ENCODE assay signal across 23 cellular contexts in genomic region chr1:36824390-36824861, GRCh38.
DNase-seq lines count a peak whose midpoint lies in the region; ATAC-seq and TF ChIP-seq lines count a peak whose summit lies in the region.
"Had no signal": no experiment of that assay in that cellular context is flagged by ENCODE, and none has a peak within 500 bp of the region (broad histone marks: within the 10 kb centered on the region; RNA-seq: fewer than 3 reads in every experiment).

No MANE protein-coding gene starts in this region.

- H3K27me3 ChIP-seq in HL-60 (ENCODE audit: insufficient read depth, poor library complexity, severe bottlenecking) (no peaks in the 10 kb centered on the region), iPS-20b (ENCODE audit: insufficient read depth, low read length) (no peaks in the 10 kb centered on the region), osteoblast (ENCODE audit: insufficient read depth, low read length) (no peaks in the 10 kb centered on the region)
- H3K27me3 ChIP-seq: MG63 had no signal

- H3K27ac ChIP-seq in HL-60 (replicated peaks), result peak overlapping the region; percentile 71
- H3K27ac ChIP-seq in iPS-20b (ENCODE audit: low read length), result peak overlapping the region; percentile 71
- H3K27ac ChIP-seq in osteoblast (ENCODE audit: low read depth, low read length), result no peak overlapping the region
- H3K27ac ChIP-seq: thoracic aorta had no signal

- H2AFZ ChIP-seq in osteoblast (ENCODE audit: low read length), result no peak overlapping the region

- peaks cover 4% of the 10 kb centered on the region; the same call in 1 of the 2 replicates for H3K27me3 Mint-ChIP-seq in WTC11 (ENCODE audit: low read depth)
- H3K27me3 Mint-ChIP-seq in activated CD4-positive, alpha-beta T cell treated with anti-CD3 and anti-CD28 coated beads for 36 hours, result peaks cover 4% of the 10 kb centered on the region

- no peak overlapping the region for H3K4me2 ChIP-seq in osteoblast (ENCODE audit: insufficient read depth, low read length)

- H3K36me3 Mint-ChIP-seq in WTC11, result no peaks in the 10 kb centered on the region
- H3K36me3 Mint-ChIP-seq in activated CD4-positive, alpha-beta T cell treated with anti-CD3 and anti-CD28 coated beads for 36 hours (ENCODE audit: low read depth), result no peaks in the 10 kb centered on the region
- H3K36me3 Mint-ChIP-seq: activated naive CD4-positive, alpha-beta T cell treated with anti-CD3 and anti-CD28 coated beads, Interleukin-2, amount 50 U/mL, for 72 hours had no signal

- peaks cover 12% of the 10 kb centered on the region; the same call in 1 of the 2 replicates for H3K4me1 ChIP-seq in iPS-20b (ENCODE audit: insufficient read depth, low read length)
- H3K4me1 ChIP-seq in osteoblast (ENCODE audit: insufficient read depth, low read length), result no peaks in the 10 kb centered on the region

- H3K4me3 ChIP-seq in HL-60 (replicated peaks; ENCODE audit: insufficient read depth, low read length), result no peak overlapping the region
- H3K4me3 ChIP-seq in iPS-20b (ENCODE audit: low read length), result peak overlapping the region; percentile 36; the same call in 1 of the 2 replicates
- no peak overlapping the region for H3K4me3 ChIP-seq in osteoblast (ENCODE audit: insufficient read depth, low read length)
- H3K4me3 ChIP-seq: dorsolateral prefrontal cortex, MG63, thoracic aorta had no signal

- CTCF ChIA-PET in WTC11 (lab: Charles Lee), result interaction anchor here (1.6 to 2.7 kb wide), 2 partner anchors 40 to 353 kb away, joined by 4 to 14 read pairs; no protein-coding TSS in a partner anchor
- CTCF ChIA-PET in activated CD4-positive, alpha-beta T cell treated with anti-CD3 and anti-CD28 coated beads for 36 hours (lab: Charles Lee), result no interaction called here

- POLR2A ChIA-PET in WTC11 (lab: Charles Lee), result interaction anchor here (0.9 kb wide), 1 partner anchor 12 kb away, joined by 3 read pairs; no protein-coding TSS in a partner anchor
- POLR2A ChIA-PET in activated CD4-positive, alpha-beta T cell treated with anti-CD3 and anti-CD28 coated beads for 36 hours (lab: Charles Lee), result no interaction called here

- H3K27ac Mint-ChIP-seq in WTC11, result peak overlapping the region; percentile 83
- no peak overlapping the region for H3K27ac Mint-ChIP-seq in activated CD4-positive, alpha-beta T cell treated with anti-CD3 and anti-CD28 coated beads for 36 hours
- H3K27ac Mint-ChIP-seq: activated CD4-positive, alpha-beta memory T cell treated with anti-CD3 and anti-CD28 coated beads, Interleukin-2, amount 10 ng/mL, durations not matched to agents 7 days and 5 days; activated naive CD4-positive, alpha-beta T cell treated with anti-CD3 and anti-CD28 coated beads, Interleukin-2, amount 50 U/mL, for 72 hours; B cell; HFFc6 had no signal

- H4K20me1 ChIP-seq in osteoblast (ENCODE audit: insufficient read depth, low read length), result no peaks in the 10 kb centered on the region

- H3K79me2 ChIP-seq in osteoblast (ENCODE audit: insufficient read depth, low read length), result no peaks in the 10 kb centered on the region

- H3K36me3 ChIP-seq in iPS-20b (ENCODE audit: insufficient read depth, low read depth, low read length) (no peaks in the 10 kb centered on the region), osteoblast (ENCODE audit: insufficient read depth, low read length) (no peaks in the 10 kb centered on the region)
- H3K36me3 ChIP-seq: MG63, thoracic aorta had no signal

- peak; percentile 77 for ATAC-seq in WTC11
- ATAC-seq in activated CD4-positive, alpha-beta T cell treated with anti-CD3 and anti-CD28 coated beads for 36 hours, result no peak
- ATAC-seq: activated naive CD4-positive, alpha-beta T cell treated with anti-CD3 and anti-CD28 coated beads, Interleukin-2, amount 50 U/mL, for 72 hours; activated T-cell treated with anti-CD3 and anti-CD28 coated beads, Interleukin-2, amount 50 U/mL, for 4 hours; esophagus mucosa had no signal

- intact Hi-C loops in activated CD4-positive, alpha-beta T cell treated with anti-CD3 and anti-CD28 coated beads for 36 hours (cut with DNase I, micrococcal nuclease), result no loop called here

- DNase-seq in HL-60 (ENCODE audit: low read depth in 1 of 2, low spot score in 1 of 2), result peak in 1 of 2 experiments; percentile 73
- DNase-seq in WTC11 (ENCODE audit: low spot score), result peak; percentile 32
- DNase-seq in osteoblast (ENCODE audit: insufficient read length, low spot score, missing footprints), result peak; percentile 29
- no peak for DNase-seq in activated CD4-positive, alpha-beta T cell treated with anti-CD3 and anti-CD28 coated beads for 36 hours
- DNase-seq in NCI-H146 treated with DMSO at 0.1 percent for 48 hours (lab: John Stamatoyannopoulos, UW; ENCODE audit: unreplicated experiment), result no peak
- no peak for DNase-seq in NCI-H1436 treated with DMSO at 0.1 percent for 48 hours (lab: John Stamatoyannopoulos, UW)
- DNase-seq: activated CD4-positive, alpha-beta memory T cell treated with anti-CD3 and anti-CD28 coated beads, Interleukin-2, amount 10 ng/mL, durations not matched to agents 7 days and 5 days; activated T-cell treated with anti-CD3 and anti-CD28 coated beads, Interleukin-2, amount 50 U/mL, for 4 hours; GDM1; HFFc6; mesenchymal stem cell; MG63; NCI-H2029 treated with DMSO at 0.1 percent for 48 hours; NCI-H526; SHP77 treated with DMSO at 0.1 percent for 48 hours; stimulated activated CD4-positive, alpha-beta T cell treated with anti-CD3 and anti-CD28 coated beads, Interleukin-12 subunit alpha, Interleukin-12 subunit beta, amount 100 ng/mL, for 4 hours; T-helper 1 cell had no signal

- H3K4me3 Mint-ChIP-seq in WTC11, result peak overlapping the region; percentile 24; the same call in 1 of the 2 replicates
- H3K4me3 Mint-ChIP-seq in activated CD4-positive, alpha-beta T cell treated with anti-CD3 and anti-CD28 coated beads for 36 hours, result no peak overlapping the region
- H3K4me3 Mint-ChIP-seq: activated CD4-positive, alpha-beta memory T cell treated with anti-CD3 and anti-CD28 coated beads, Interleukin-2, amount 10 ng/mL, durations not matched to agents 7 days and 5 days; activated T-cell treated with anti-CD3 and anti-CD28 coated beads, Interleukin-2, amount 50 U/mL, for 4 hours; B cell; HFFc6 had no signal

- TF ChIP-seq CTCF in HL-60 (IDR thresholded peaks at IDR 0.05; ENCODE audit: insufficient read depth, low read length) (no peak), WTC11 (IDR thresholded peaks at IDR 0.05) (no peak), osteoblast (IDR thresholded peaks at IDR 0.05; ENCODE audit: extremely low read depth, low read depth, low read length) (no peak)

- H3K9ac ChIP-seq in iPS-20b (ENCODE audit: low read depth, low read length), result peak overlapping the region; percentile 68

- no peaks in the 10 kb centered on the region for H3K9me3 Mint-ChIP-seq in WTC11
- no peaks in the 10 kb centered on the region for H3K9me3 Mint-ChIP-seq in activated CD4-positive, alpha-beta T cell treated with anti-CD3 and anti-CD28 coated beads for 36 hours (ENCODE audit: low read depth)
- H3K9me3 Mint-ChIP-seq: activated CD4-positive, alpha-beta memory T cell treated with anti-CD3 and anti-CD28 coated beads, Interleukin-2, amount 10 ng/mL, durations not matched to agents 7 days and 5 days; activated naive CD4-positive, alpha-beta T cell treated with anti-CD3 and anti-CD28 coated beads, Interleukin-2, amount 50 U/mL, for 72 hours; activated T-cell treated with anti-CD3 and anti-CD28 coated beads, Interleukin-2, amount 50 U/mL, for 4 hours had no signal

- peaks cover 29% of the 10 kb centered on the region for H3K4me1 Mint-ChIP-seq in WTC11
- H3K4me1 Mint-ChIP-seq in activated CD4-positive, alpha-beta T cell treated with anti-CD3 and anti-CD28 coated beads for 36 hours, result no peaks in the 10 kb centered on the region
- H3K4me1 Mint-ChIP-seq: activated CD4-positive, alpha-beta memory T cell treated with anti-CD3 and anti-CD28 coated beads, Interleukin-2, amount 10 ng/mL, durations not matched to agents 7 days and 5 days; B cell had no signal

- H3K9me3 ChIP-seq in iPS-20b (ENCODE audit: insufficient read depth, low read depth, low read length) (no peaks in the 10 kb centered on the region), osteoblast (ENCODE audit: low read depth, low read length) (no peaks in the 10 kb centered on the region)
- H3K9me3 ChIP-seq: MG63, thoracic aorta had no signal

TF ChIP-seq in WTC11, 78 proteins besides CTCF, POLR2A, EP300 and RAD21 (continues in another document):
- TF ChIP-seq PREB (CRISPR knock-in tag; IDR thresholded peaks at IDR 0.05; ENCODE audit: borderline replicate concordance) (no peak), ESRRA (CRISPR knock-in tag; IDR thresholded peaks at IDR 0.05; ENCODE audit: borderline replicate concordance) (no peak), ZNF396 (CRISPR knock-in tag; IDR thresholded peaks at IDR 0.05; ENCODE audit: borderline replicate concordance) (no peak), TEAD1 (CRISPR knock-in tag; IDR thresholded peaks at IDR 0.05) (no peak), TP53 (CRISPR knock-in tag; IDR thresholded peaks at IDR 0.05) (no peak), ZNF281 (CRISPR knock-in tag; IDR thresholded peaks at IDR 0.05) (0 out of 2 replicates have a peak, but pooled peaks have one; percentile 13)

Comparison
In these comparisons a context has a peak if more than half of its experiments do, and no peak if none do; other contexts are left out.
1. DNase-seq: peak in WTC11 (single experiment) and osteoblast (single experiment); none in activated CD4-positive, alpha-beta T cell treated with anti-CD3 and anti-CD28 coated beads for 36 hours (single experiment), NCI-H146 treated with DMSO at 0.1 percent for 48 hours (single experiment) and NCI-H1436 treated with DMSO at 0.1 percent for 48 hours (single experiment).